In genomic region chr11:86459682-86460460, GRCh38 we compare ENCODE assay signal across 9 cellular contexts.
DNase-seq lines count a peak whose midpoint lies in the region; ATAC-seq and TF ChIP-seq lines count a peak whose summit lies in the region.
"Had no signal": no experiment of that assay in that cellular context is flagged by ENCODE, and none has a peak within 500 bp of the region (broad histone marks: within the 10 kb centered on the region; RNA-seq: fewer than 3 reads in every experiment).

No MANE protein-coding gene starts in this region.

- no peaks in the 10 kb centered on the region for H3K4me1 ChIP-seq in OCI-LY7 (ENCODE audit: insufficient read depth, low read length, poor library complexity, severe bottlenecking)

- POLR2A ChIA-PET in OCI-LY7 (lab: Charles Lee), result no interaction called here

- no peaks in the 10 kb centered on the region for H3K9me2 ChIP-seq in OCI-LY7 (ENCODE audit: insufficient read depth, low read length)

- no peaks in the 10 kb centered on the region for H4K20me1 ChIP-seq in OCI-LY7 (ENCODE audit: insufficient read depth, low read length)

- no peaks in the 10 kb centered on the region for H3K9me3 ChIP-seq in OCI-LY7 (ENCODE audit: low read length)

- H3K4me3 ChIP-seq in foreskin fibroblast (ENCODE audit: low read depth in 1 of 2, low read length in 2 of 2), result no peak overlapping the region
- H3K4me3 ChIP-seq in retinal pigment epithelial cell (ENCODE audit: low read length), result no peak overlapping the region
- H3K4me3 ChIP-seq in OCI-LY7 (ENCODE audit: low read depth, low read length, poor library complexity, severe bottlenecking), result no peak overlapping the region

- no peak for ATAC-seq in GM21423 (IDR thresholded peaks at IDR 0.05; ENCODE audit: unreplicated experiment)

- CTCF ChIA-PET in OCI-LY7 (lab: Charles Lee; ENCODE audit: unreplicated experiment), result no interaction called here

- no peak overlapping the region for H3K4me2 ChIP-seq in OCI-LY7 (ENCODE audit: low read length)

- no peak overlapping the region for H3K27ac ChIP-seq in OCI-LY7 (ENCODE audit: low read depth, low read length, poor library complexity, severe bottlenecking)

- TF ChIP-seq CTCF in foreskin fibroblast (IDR thresholded peaks at IDR 0.05; ENCODE audit: low read depth, low read length), result no peak
- TF ChIP-seq CTCF in retinal pigment epithelial cell (conservative IDR thresholded peaks at IDR 0.05; ENCODE audit: low read depth, low read length), result peak; percentile 8
- TF ChIP-seq CTCF in OCI-LY7 (conservative IDR thresholded peaks at IDR 0.05; ENCODE audit: low read length), result no peak

- H3K36me3 ChIP-seq in OCI-LY7 (ENCODE audit: insufficient read depth, low read length), result no peaks in the 10 kb centered on the region

- H2AFZ ChIP-seq in OCI-LY7 (ENCODE audit: low read length), result no peak overlapping the region

- H3K79me2 ChIP-seq in OCI-LY7 (ENCODE audit: insufficient read depth, low read depth, low read length), result no peaks in the 10 kb centered on the region

- intact Hi-C loops in OCI-LY7 (cut with micrococcal nuclease; ENCODE audit: unreplicated experiment), result loop anchor here (5.0 kb wide), 1 partner anchor 147 kb away; no protein-coding TSS in a partner anchor

- DNase-seq in GM03348 (ENCODE audit: low spot score) (peak; percentile 84), SHP77 (lab: John Stamatoyannopoulos, UW) (peak; percentile 12 to 42), foreskin fibroblast (peak; percentile 85 to 93), retinal pigment epithelial cell (ENCODE audit: low read depth) (peak; percentile 88), OCI-LY7 (ENCODE audit: low spot score) (no peak), CD1c-positive myeloid dendritic cell (ENCODE audit: extremely low spot score) (no peak)
- no peak for DNase-seq in activated effector memory CD4-positive, alpha-beta T cell treated with anti-CD3 and anti-CD28 coated beads, Interleukin-2, amount 50 U/mL, for 16 hours
- DNase-seq: NCI-H524 treated with DMSO at 0.1 percent for 48 hours had no signal

- BruUV-seq in OCI-LY7 (replicated peaks; lab: Mats Ljungman, UMichigan), result no TSS peak

Comparison
In these comparisons a context has a peak if more than half of its experiments do, and no peak if none do; other contexts are left out.
1. DNase-seq: peak in GM03348 (single experiment), SHP77 (2 of 2), foreskin fibroblast (2 of 2) and retinal pigment epithelial cell (single experiment); none in activated effector memory CD4-positive, alpha-beta T cell treated with anti-CD3 and anti-CD28 coated beads, Interleukin-2, amount 50 U/mL, for 16 hours (single experiment), OCI-LY7 (single experiment) and CD1c-positive myeloid dendritic cell (single experiment).